Comparison of ENCODE assay signal across 19 cellular contexts in genomic region chr19:31892060-31892459, GRCh38.
DNase-seq lines count a peak whose midpoint lies in the region; ATAC-seq, FAIRE-seq and TF ChIP-seq lines count a peak whose summit lies in the region.
"Had no signal": no experiment of that assay in that cellular context is flagged by ENCODE, and none has a peak within 500 bp of the region (broad histone marks: within the 10 kb centered on the region; RNA-seq: fewer than 3 reads in every experiment).

No MANE protein-coding gene starts in this region.

- H2BK5ac ChIP-seq in H1 (ENCODE audit: low read depth, low read length) = no peak overlapping the region

- no peak overlapping the region for H3K23ac ChIP-seq in H1 (ENCODE audit: insufficient read length)

- peaks cover 11% of the 10 kb centered on the region for H3K4me1 Mint-ChIP-seq in GM23338
- peaks cover 27% of the 10 kb centered on the region for H3K4me1 Mint-ChIP-seq in nephron
- H3K4me1 Mint-ChIP-seq: CD4-positive, alpha-beta memory T cell had no signal

- no peaks in the 10 kb centered on the region for H3K27me3 ChIP-seq in GM23338 (ENCODE audit: insufficient read depth)
- no peaks in the 10 kb centered on the region for H3K27me3 ChIP-seq in HUES64 (ENCODE audit: insufficient read depth, low read length)
- no peaks in the 10 kb centered on the region for H3K27me3 ChIP-seq in H1 (replicated peaks in 1 of 4; ENCODE audit: control insufficient read depth in 3 of 4, extremely low read depth in 1 of 4, insufficient read depth in 3 of 4, low read length in 3 of 4)
- no peaks in the 10 kb centered on the region for H3K27me3 ChIP-seq in psoas muscle (ENCODE audit: insufficient read depth in 3 of 3, low read length in 2 of 3)

- CTCF ChIA-PET in H1 (lab: Charles Lee; ENCODE audit: partially characterized antibody) = interaction anchor here (0.6 kb wide), 1 partner anchor 351 kb away, joined by 3 read pairs; no protein-coding TSS in a partner anchor

- intact Hi-C loops in psoas muscle (cut with DNase I) = no loop called here

- no peaks in the 10 kb centered on the region for H3K36me3 ChIP-seq in GM23338 (ENCODE audit: insufficient read depth)
- no peaks in the 10 kb centered on the region for H3K36me3 ChIP-seq in HUES64 (ENCODE audit: insufficient read depth, low read length)
- H3K36me3 ChIP-seq in H1 (ENCODE audit: control insufficient read depth in 2 of 4, insufficient read depth in 4 of 4, low read length in 3 of 4) = no peaks in the 10 kb centered on the region
- no peaks in the 10 kb centered on the region for H3K36me3 ChIP-seq in psoas muscle (ENCODE audit: insufficient read depth in 1 of 2, low read depth in 1 of 2)
- H3K36me3 ChIP-seq: HAP-1 had no signal

- H3K4me3 ChIP-seq in GM23338 (no peak overlapping the region), HUES64 (ENCODE audit: low read length) (no peak overlapping the region), H1 (ENCODE audit: extremely low read depth in 1 of 4, insufficient read depth in 2 of 4, low read depth in 3 of 4, low read length in 4 of 4) (no peak overlapping the region), psoas muscle (no peak overlapping the region)
- H3K4me3 ChIP-seq: HAP-1 had no signal

- H2AFZ ChIP-seq in GM23338 (peak overlapping the region; percentile 76; the same call in 1 of the 2 replicates), H1 (ENCODE audit: low read length) (no peak overlapping the region)

- no peak overlapping the region for H3K27ac ChIP-seq in GM23338 (ENCODE audit: low read depth)
- H3K27ac ChIP-seq in HUES64 (ENCODE audit: low read depth, low read length) = peak overlapping the region; percentile 40; the same call in 1 of the 2 replicates
- H3K27ac ChIP-seq in H1 (ENCODE audit: low read depth, low read length) = no peak overlapping the region
- no peak overlapping the region for H3K27ac ChIP-seq in psoas muscle

- H3K79me2 ChIP-seq in GM23338 (replicated peaks; ENCODE audit: insufficient read depth) (no peaks in the 10 kb centered on the region), H1 (ENCODE audit: control insufficient read depth in 1 of 2, insufficient read depth in 2 of 2, low read length in 2 of 2) (no peaks in the 10 kb centered on the region)

- H3K56ac ChIP-seq in H1 (replicated peaks; ENCODE audit: insufficient read length, low read depth, low read length) = no peak overlapping the region

- H3K9me2 ChIP-seq in GM23338 (ENCODE audit: insufficient read depth) = no peaks in the 10 kb centered on the region; the same call in 1 of the 2 replicates

- no peak overlapping the region for H3K9ac ChIP-seq in HUES64 (ENCODE audit: low read depth, low read length)
- no peak overlapping the region for H3K9ac ChIP-seq in H1 (replicated peaks in 1 of 4; ENCODE audit: extremely low read depth in 1 of 4, low read depth in 3 of 4, low read length in 3 of 4)

- H3K9me3 Mint-ChIP-seq in GM23338 (peaks cover 15% of the 10 kb centered on the region), nephron (peaks cover 3% of the 10 kb centered on the region)

- H3K14ac ChIP-seq in H1 (ENCODE audit: insufficient read length) = no peak overlapping the region

- H2BK20ac ChIP-seq in H1 (ENCODE audit: low read length) = no peak overlapping the region

- H3K27me3 Mint-ChIP-seq in GM23338 (ENCODE audit: insufficient read depth, low read depth, poor library complexity) (peaks cover 11% of the 10 kb centered on the region), nephron (ENCODE audit: low read depth) (peaks cover 9% of the 10 kb centered on the region)

- TF ChIP-seq RAD21 in H1 (IDR thresholded peaks at IDR 0.05 in 1 of 2, conservative IDR thresholded peaks at IDR 0.05 in 1 of 2; ENCODE audit: low read depth in 2 of 2, low read length in 2 of 2) = no peak

- H4K20me1 ChIP-seq in GM23338 (replicated peaks; ENCODE audit: insufficient read depth) (no peaks in the 10 kb centered on the region), H1 (replicated peaks in 1 of 2; ENCODE audit: control insufficient read depth in 1 of 2, insufficient read depth in 2 of 2, low read length in 2 of 2) (no peaks in the 10 kb centered on the region)

- TF ChIP-seq EP300 in H1 (IDR thresholded peaks at IDR 0.05; ENCODE audit: borderline replicate concordance in 1 of 2, low read depth in 2 of 2, low read length in 2 of 2) = no peak

- H3K4me1 ChIP-seq in GM23338 (ENCODE audit: insufficient read depth) = peaks cover 6% of the 10 kb centered on the region; the same call in 1 of the 2 replicates
- H3K4me1 ChIP-seq in HUES64 (ENCODE audit: insufficient read depth, low read length) = peaks cover 11% of the 10 kb centered on the region
- H3K4me1 ChIP-seq in H1 (replicated peaks in 1 of 4; ENCODE audit: control insufficient read depth in 3 of 4, insufficient read depth in 4 of 4, low read length in 3 of 4) = peaks cover 0 to 8% (median 3%) of the 10 kb centered on the region in 4 experiments; a peak in 3 of 7 replicates
- no peaks in the 10 kb centered on the region for H3K4me1 ChIP-seq in psoas muscle
- H3K4me1 ChIP-seq: HAP-1 had no signal

- H3K18ac ChIP-seq in H1 (ENCODE audit: extremely low read depth, low read length) = no peak overlapping the region; the same call in 1 of the 2 replicates

- H2BK15ac ChIP-seq in H1 (ENCODE audit: low read length) = no peak overlapping the region

- H4K91ac ChIP-seq in H1 (replicated peaks; ENCODE audit: insufficient read length, low read length) = no peak overlapping the region

- ATAC-seq in GM23338 (peak; percentile 71), GM21737 (IDR thresholded peaks at IDR 0.05; ENCODE audit: unreplicated experiment) (no peak), psoas muscle (no peak)

- no peak overlapping the region for H3K4ac ChIP-seq in H1 (replicated peaks; ENCODE audit: insufficient read length, low read depth, low read length)

- peak overlapping the region; percentile 80; the same call in 1 of the 2 replicates for H2BK12ac ChIP-seq in H1 (ENCODE audit: low read depth, low read length)

- H2BK120ac ChIP-seq in H1 (replicated peaks; ENCODE audit: low read depth, low read length) = no peak overlapping the region

- H3K36me3 Mint-ChIP-seq in GM23338 (ENCODE audit: low read depth) (peaks cover 10% of the 10 kb centered on the region), nephron (ENCODE audit: low read depth) (no peaks in the 10 kb centered on the region)
- H3K36me3 Mint-ChIP-seq: CD4-positive, alpha-beta memory T cell had no signal

- H3K79me1 ChIP-seq in H1 (ENCODE audit: low read depth, low read length) = no peaks in the 10 kb centered on the region

- DNase-seq in GM23338 (ENCODE audit: low spot score) (no peak), H1 (ENCODE audit: low read depth in 1 of 2, low spot score in 2 of 2) (no peak), islet precursor cell (no peak), psoas muscle (no peak)
- DNase-seq: 8988T; C1 segment of cervical spinal cord; Calu3; CD4-positive, alpha-beta memory T cell; COR-L47; DMS53; DMS79 treated with DMSO at 0.1 percent for 48 hours; GF-D8; HFFc6 had no signal

- POLR2A ChIA-PET in H1 (lab: Charles Lee; ENCODE audit: partially characterized antibody) = no interaction called here

- no peak for TF ChIP-seq POLR2A in H1 (IDR thresholded peaks at IDR 0.05; ENCODE audit: control extremely low read depth in 1 of 2, low read depth in 2 of 2, low read length in 2 of 2)

- no peak overlapping the region for H3K4me3 Mint-ChIP-seq in GM23338
- H3K4me3 Mint-ChIP-seq in nephron = no peak overlapping the region
- H3K4me3 Mint-ChIP-seq: CD4-positive, alpha-beta memory T cell; HFFc6 had no signal

- H4K5ac ChIP-seq in H1 (ENCODE audit: insufficient read length, low read depth, low read length) = no peak overlapping the region

- no peak overlapping the region for H3K4me2 ChIP-seq in GM23338
- H3K4me2 ChIP-seq in H1 (ENCODE audit: insufficient read depth in 1 of 2, low read depth in 2 of 2, low read length in 2 of 2) = peak overlapping the region in 1 of 2 experiments; percentile 33; a peak in 2 of 4 replicates

- 27% methylated on average over 2 of the region's 2 CpGs for WGBS in HUES64
- 63% methylated on average over 2 of the region's 2 CpGs; no CpG with 5 or more reads in 1 of the 2 experiments for WGBS in H1 (ENCODE audit: extremely low coverage in 1 of 2, insufficient coverage in 1 of 2, insufficient read length in 1 of 2, insufficient replicate concordance in 2 of 2, low coverage in 1 of 2, low lambda C conversion rate in 2 of 2, missing lambda C conversion rate in 1 of 2), 2 experiments
- WGBS in psoas muscle, 3 donors = 58 to 76% (median 66%) methylated on average over 2 of the region's 2 CpGs

- TF ChIP-seq CTCF in GM23338 (conservative IDR thresholded peaks at IDR 0.05; ENCODE audit: low read depth in 2 of 2) (no peak), H1 (IDR thresholded peaks at IDR 0.05; ENCODE audit: control extremely low read depth in 1 of 3, insufficient read depth in 1 of 3, low read depth in 1 of 3, low read length in 3 of 3) (no peak), nephron (IDR thresholded peaks at IDR 0.05; ENCODE audit: unreplicated experiment in 3 of 3) (no peak), psoas muscle (IDR thresholded peaks at IDR 0.05) (no peak)

- no peak overlapping the region for H2AK5ac ChIP-seq in H1 (ENCODE audit: low read depth, low read length)

- no peak overlapping the region for H4K8ac ChIP-seq in H1 (ENCODE audit: extremely low read depth, insufficient read depth, low read length)

- H3K27ac Mint-ChIP-seq in GM23338 (no peak overlapping the region), nephron (peak overlapping the region in 2 of 3 experiments; percentile 9 to 40)
- H3K27ac Mint-ChIP-seq: CD4-positive, alpha-beta memory T cell; HFFc6 had no signal

- H3K23me2 ChIP-seq in H1 (ENCODE audit: low read depth, low read length) = no peaks in the 10 kb centered on the region

- H3K9me3 ChIP-seq in HUES64 (ENCODE audit: insufficient read depth, low read depth, low read length) (no peaks in the 10 kb centered on the region), H1 (ENCODE audit: insufficient read depth in 2 of 2, low read depth in 1 of 2, low read length in 1 of 2) (peaks cover 3% of the 10 kb centered on the region in 2 experiments; a peak in 2 of 4 replicates), psoas muscle (peaks cover 6% of the 10 kb centered on the region)
- H3K9me3 ChIP-seq: HAP-1 had no signal

- no peaks in the 10 kb centered on the region for H3F3A ChIP-seq in GM23338 (replicated peaks; ENCODE audit: low read depth)

- no peak for FAIRE-seq in H1 (lab: Jason Lieb, UNC)
- FAIRE-seq: GM12891, GM18507 had no signal

TF ChIP-seq in GM23338, 12 proteins besides CTCF, POLR2A, EP300 and RAD21 (continues in another document):
- TF ChIP-seq NANOG (IDR thresholded peaks at IDR 0.05; ENCODE audit: borderline replicate concordance) (no peak), POLR2AphosphoS5 (IDR thresholded peaks at IDR 0.05; ENCODE audit: low read depth) (no peak)

TF ChIP-seq in H1, 55 proteins besides CTCF, POLR2A, EP300 and RAD21 (continues in another document):
- TF ChIP-seq NRF1 (IDR thresholded peaks at IDR 0.05; ENCODE audit: low read depth, low read length) = no peak
- TF ChIP-seq CTBP2 (IDR thresholded peaks at IDR 0.05; ENCODE audit: borderline replicate concordance, insufficient read depth, insufficient read length, low read length) = no peak
- TF ChIP-seq JUND (IDR thresholded peaks at IDR 0.05; ENCODE audit: low read length) = no peak
- TF ChIP-seq GABPA (IDR thresholded peaks at IDR 0.05; ENCODE audit: borderline replicate concordance, insufficient read depth, low read length) = no peak
- TF ChIP-seq CHD2 (IDR thresholded peaks at IDR 0.05; ENCODE audit: low read length) = no peak
- no peak for TF ChIP-seq EGR1 (IDR thresholded peaks at IDR 0.05; ENCODE audit: borderline replicate concordance, low read depth, low read length)
